ENCODE assay signal across 13 cellular contexts in the genomic region with DNA sequence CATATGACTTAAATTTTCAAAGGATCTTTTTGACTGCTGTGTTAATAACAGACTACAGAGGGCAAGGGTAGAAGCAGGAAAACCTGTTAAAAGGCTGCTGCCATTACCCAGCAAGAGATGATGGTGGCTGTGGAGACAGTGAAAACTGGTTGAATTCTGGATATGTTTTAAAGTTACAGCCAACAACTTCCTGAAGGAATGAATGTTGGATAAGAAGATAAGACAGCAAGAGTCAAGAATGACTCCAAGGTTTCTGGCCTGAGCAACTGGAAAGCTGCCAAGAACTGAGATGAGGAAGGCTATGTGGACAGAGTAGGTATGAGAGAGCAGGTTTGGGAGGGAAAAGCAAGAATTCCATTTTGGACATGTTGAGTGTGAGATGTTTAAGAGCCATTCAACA. TPM values are rescaled to one million over a fixed set of nuclear protein-coding genes. Genes with fewer than 3 reads are reported as not detected.
DNase-seq lines count a peak whose midpoint lies in the region; ATAC-seq and TF ChIP-seq lines count a peak whose summit lies in the region.
"Had no signal": no experiment of that assay in that cellular context is flagged by ENCODE, and none has a peak within 500 bp of the region (broad histone marks: within the 10 kb centered on the region; RNA-seq: fewer than 3 reads in every experiment).

No MANE protein-coding gene starts in this region.

- POLR2A ChIA-PET in MCF 10A (lab: Yijun Ruan, JAX), result interaction anchor here (0.7 kb wide), 1 partner anchor 9 kb away, joined by 4 read pairs; no protein-coding TSS in a partner anchor

- intact Hi-C loops in MCF 10A (cut with micrococcal nuclease) (no loop called here), breast epithelium (cut with DNase I; ENCODE audit: low total_unique reads) (no loop called here), testis (cut with DNase I; ENCODE audit: low total_unique reads) (no loop called here)

- H3K27ac ChIP-seq in breast epithelium, result no peak overlapping the region
- no peak overlapping the region for H3K27ac ChIP-seq in fibroblast of lung (ENCODE audit: insufficient read depth, low read length)
- peak overlapping the region in 1 of 2 donors; percentile 42 for H3K27ac ChIP-seq in testis
- no peak overlapping the region for H3K27ac ChIP-seq in caudate nucleus (ENCODE audit: low read depth, low read length)
- H3K27ac ChIP-seq: gastroesophageal sphincter had no signal

- H3K9me3 ChIP-seq in breast epithelium, result no peaks in the 10 kb centered on the region
- no peaks in the 10 kb centered on the region for H3K9me3 ChIP-seq in fibroblast of lung (ENCODE audit: control insufficient read depth, insufficient read depth, low read depth, low read length)
- H3K9me3 ChIP-seq in testis, result no peaks in the 10 kb centered on the region
- H3K9me3 ChIP-seq: gastroesophageal sphincter had no signal

- no peak overlapping the region for H2AFZ ChIP-seq in fibroblast of lung (ENCODE audit: low read length)

- ATAC-seq in SK-N-SH treated with all-trans-retinoic acid at 6 μM for 48 hours (peak; percentile 53), HG03354 (IDR thresholded peaks at IDR 0.05; ENCODE audit: poor library complexity, severe bottlenecking, unreplicated experiment) (no peak)
- ATAC-seq: gastroesophageal sphincter had no signal

- H3K27me3 ChIP-seq in breast epithelium, result no peaks in the 10 kb centered on the region
- H3K27me3 ChIP-seq in fibroblast of lung (ENCODE audit: control insufficient read depth, insufficient read depth, low read length), result no peaks in the 10 kb centered on the region
- H3K27me3 ChIP-seq in testis, result no peaks in the 10 kb centered on the region
- H3K27me3 ChIP-seq: gastroesophageal sphincter had no signal

- TF ChIP-seq CTCF in MCF 10A (IDR thresholded peaks at IDR 0.05; ENCODE audit: unreplicated experiment) (no peak), breast epithelium (IDR thresholded peaks at IDR 0.05) (no peak), fibroblast of lung (conservative IDR thresholded peaks at IDR 0.05 in 1 of 2, IDR thresholded peaks at IDR 0.05 in 1 of 2; ENCODE audit: low read depth in 1 of 2, low read length in 2 of 2) (no peak), testis (IDR thresholded peaks at IDR 0.05) (no peak)

- no peaks in the 10 kb centered on the region for H3K36me3 Mint-ChIP-seq in MCF 10A (ENCODE audit: insufficient read depth, unreplicated experiment)

- H4K20me1 ChIP-seq in fibroblast of lung (ENCODE audit: control insufficient read depth, extremely low read depth, insufficient read depth, low read length), result no peaks in the 10 kb centered on the region

- H3K4me1 ChIP-seq in breast epithelium, result no peaks in the 10 kb centered on the region
- no peaks in the 10 kb centered on the region for H3K4me1 ChIP-seq in fibroblast of lung (ENCODE audit: control insufficient read depth, extremely low read depth, insufficient read depth, low read length)
- H3K4me1 ChIP-seq in testis, result peaks cover 14% of the 10 kb centered on the region

- peaks cover 20% of the 10 kb centered on the region for H3K4me1 Mint-ChIP-seq in MCF 10A (ENCODE audit: insufficient read depth, unreplicated experiment)

- no peak overlapping the region for H3K9ac ChIP-seq in fibroblast of lung (ENCODE audit: insufficient read depth, low read length)

- CTCF ChIA-PET in MCF 10A (lab: Yijun Ruan, JAX), result no interaction called here

- H3K4me3 ChIP-seq in breast epithelium (no peak overlapping the region), fibroblast of lung (replicated peaks in 1 of 4; ENCODE audit: control extremely low read depth in 1 of 4, insufficient read depth in 1 of 4, low read depth in 3 of 4, low read length in 4 of 4) (no peak overlapping the region), testis (no peak overlapping the region)
- H3K4me3 ChIP-seq: gastroesophageal sphincter had no signal

- DNase-seq in MCF 10A (ENCODE audit: unreplicated experiment), result peak; percentile 72
- no peak for DNase-seq in breast epithelium (ENCODE audit: low spot score in 2 of 2)
- DNase-seq in fibroblast of lung (ENCODE audit: low read depth in 2 of 2), result peak; percentile 15 to 66
- DNase-seq in testis, result peak; percentile 46
- DNase-seq in caudate nucleus (lab: John Stamatoyannopoulos, UW), result no peak
- no peak for DNase-seq in HuH-7 (ENCODE audit: low spot score)
- DNase-seq: islet precursor cell, NCI-H1694 had no signal

- TF ChIP-seq POLR2A in breast epithelium (IDR thresholded peaks at IDR 0.05) (no peak), testis (IDR thresholded peaks at IDR 0.05) (no peak)

- no peak overlapping the region for H3K27ac Mint-ChIP-seq in MCF 10A (ENCODE audit: low read depth, unreplicated experiment)
- H3K27ac Mint-ChIP-seq: activated naive CD4-positive, alpha-beta T cell treated with anti-CD3 and anti-CD28 coated beads, Interleukin-2, amount 50 U/mL, for 24 hours; progenitor cell of endocrine pancreas had no signal

- peaks cover 42% of the 10 kb centered on the region for H3K79me2 ChIP-seq in fibroblast of lung (ENCODE audit: control insufficient read depth, insufficient read depth, low read length)

- H3K36me3 ChIP-seq in breast epithelium (no peaks in the 10 kb centered on the region), fibroblast of lung (ENCODE audit: control insufficient read depth, insufficient read depth, low read length) (no peaks in the 10 kb centered on the region), testis (ENCODE audit: low read depth, missing control alignments) (no peaks in the 10 kb centered on the region)
- H3K36me3 ChIP-seq: gastroesophageal sphincter had no signal

- no peak overlapping the region for H3K4me2 ChIP-seq in fibroblast of lung (ENCODE audit: extremely low read depth, insufficient read depth, low read length)

- H3K4me3 Mint-ChIP-seq in MCF 10A (ENCODE audit: unreplicated experiment), result no peak overlapping the region
- H3K4me3 Mint-ChIP-seq: activated naive CD4-positive, alpha-beta T cell treated with anti-CD3 and anti-CD28 coated beads, Interleukin-2, amount 50 U/mL, for 24 hours had no signal

- no peaks in the 10 kb centered on the region for H3K9me3 Mint-ChIP-seq in MCF 10A (ENCODE audit: unreplicated experiment)
- H3K9me3 Mint-ChIP-seq: activated naive CD4-positive, alpha-beta T cell treated with anti-CD3 and anti-CD28 coated beads, Interleukin-2, amount 50 U/mL, for 24 hours had no signal

- no TSS peak for BruUV-seq in MCF 10A (replicated peaks; lab: Mats Ljungman, UMichigan)

- no peaks in the 10 kb centered on the region for H3K27me3 Mint-ChIP-seq in MCF 10A (ENCODE audit: insufficient read depth, unreplicated experiment)
- H3K27me3 Mint-ChIP-seq: activated naive CD4-positive, alpha-beta T cell treated with anti-CD3 and anti-CD28 coated beads, Interleukin-2, amount 50 U/mL, for 24 hours; progenitor cell of endocrine pancreas had no signal

TF ChIP-seq in SK-N-SH treated with all-trans-retinoic acid at 6 μM for 48 hours, 23 proteins besides CTCF, POLR2A, EP300 and RAD21 (continues in another document):
- TF ChIP-seq PPARA (CRISPR knock-in tag; IDR thresholded peaks at IDR 0.05; ENCODE audit: borderline replicate concordance), result no peak
- TF ChIP-seq ZC3H10 (CRISPR knock-in tag; IDR thresholded peaks at IDR 0.05), result no peak
- TF ChIP-seq, protein P1, sequence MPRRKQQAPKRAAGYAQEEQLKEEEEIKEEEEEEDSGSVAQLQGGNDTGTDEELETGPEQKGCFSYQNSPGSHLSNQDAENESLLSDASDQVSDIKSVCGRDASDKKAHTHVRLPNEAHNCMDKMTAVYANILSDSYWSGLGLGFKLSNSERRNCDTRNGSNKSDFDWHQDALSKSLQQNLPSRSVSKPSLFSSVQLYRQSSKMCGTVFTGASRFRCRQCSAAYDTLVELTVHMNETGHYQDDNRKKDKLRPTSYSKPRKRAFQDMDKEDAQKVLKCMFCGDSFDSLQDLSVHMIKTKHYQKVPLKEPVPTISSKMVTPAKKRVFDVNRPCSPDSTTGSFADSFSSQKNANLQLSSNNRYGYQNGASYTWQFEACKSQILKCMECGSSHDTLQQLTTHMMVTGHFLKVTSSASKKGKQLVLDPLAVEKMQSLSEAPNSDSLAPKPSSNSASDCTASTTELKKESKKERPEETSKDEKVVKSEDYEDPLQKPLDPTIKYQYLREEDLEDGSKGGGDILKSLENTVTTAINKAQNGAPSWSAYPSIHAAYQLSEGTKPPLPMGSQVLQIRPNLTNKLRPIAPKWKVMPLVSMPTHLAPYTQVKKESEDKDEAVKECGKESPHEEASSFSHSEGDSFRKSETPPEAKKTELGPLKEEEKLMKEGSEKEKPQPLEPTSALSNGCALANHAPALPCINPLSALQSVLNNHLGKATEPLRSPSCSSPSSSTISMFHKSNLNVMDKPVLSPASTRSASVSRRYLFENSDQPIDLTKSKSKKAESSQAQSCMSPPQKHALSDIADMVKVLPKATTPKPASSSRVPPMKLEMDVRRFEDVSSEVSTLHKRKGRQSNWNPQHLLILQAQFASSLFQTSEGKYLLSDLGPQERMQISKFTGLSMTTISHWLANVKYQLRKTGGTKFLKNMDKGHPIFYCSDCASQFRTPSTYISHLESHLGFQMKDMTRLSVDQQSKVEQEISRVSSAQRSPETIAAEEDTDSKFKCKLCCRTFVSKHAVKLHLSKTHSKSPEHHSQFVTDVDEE (CRISPR knock-in tag; IDR thresholded peaks at IDR 0.05), result no peak
- TF ChIP-seq ZNF70 (CRISPR knock-in tag; IDR thresholded peaks at IDR 0.05), result no peak
- no peak for TF ChIP-seq SNAI2 (CRISPR knock-in tag; IDR thresholded peaks at IDR 0.05)
- TF ChIP-seq OSR1 (CRISPR knock-in tag; IDR thresholded peaks at IDR 0.05), result no peak
- TF ChIP-seq ZNF8 (CRISPR knock-in tag; IDR thresholded peaks at IDR 0.05), result no peak
- no peak for TF ChIP-seq ZFP30 (CRISPR knock-in tag; IDR thresholded peaks at IDR 0.05)

RNA-seq across cellular contexts. Expression of a gene that starts 19.1 kb away (rescaled TPM):
- total RNA-seq in MCF 10A (2022), result 18.5 and 19.6 TPM in 2 replicates
- total RNA-seq in breast epithelium, result 10 to 100 TPM; 21.6 to 31.6 (median 22.2) TPM
- total RNA-seq in fibroblast of lung, result 8.5 and 14.9 TPM in 2 replicates
- polyA plus RNA-seq in fibroblast of lung, result 15.9 and 16.1 TPM in 2 replicates
- 10.0 and 10.9 TPM in 2 replicates for polyA plus RNA-seq in fibroblast of lung (2012)
- polyA minus RNA-seq in fibroblast of lung (ENCODE audit: low replicate concordance), result 5.4 and 10.1 TPM in 2 replicates
- 10 to 100 TPM; 53.2 to 56.7 TPM for total RNA-seq in testis
- polyA plus RNA-seq in testis (ENCODE audit: insufficient read depth, low read depth, low replicate concordance), result 38.2 TPM

Comparison
In these comparisons a context has a peak if more than half of its experiments do, and no peak if none do; other contexts are left out.
1. DNase-seq: peak in MCF 10A (single experiment), fibroblast of lung (2 of 2) and testis (single experiment); none in breast epithelium (0 of 2), caudate nucleus (0 of 61) and HuH-7 (single experiment).